In genomic region chr7:122182081-122182480, GRCh38 we compare ENCODE assay signal across 23 cellular contexts.
"Had no signal": no experiment of that assay in that cellular context is flagged by ENCODE, and none has a peak within 500 bp of the region (broad histone marks: within the 10 kb centered on the region; RNA-seq: fewer than 3 reads in every experiment).

No MANE protein-coding gene starts in this region.

- H3K36me3 ChIP-seq: colonic mucosa, esophagus squamous epithelium, heart right ventricle, lower lobe of right lung, prostate gland, sigmoid colon, suprapubic skin, vagina had no signal

- H3K4me3 ChIP-seq: colonic mucosa, esophagus squamous epithelium, heart right ventricle, lower lobe of right lung, prostate gland, sigmoid colon, suprapubic skin, vagina had no signal

- H3K27me3 ChIP-seq: colonic mucosa, esophagus squamous epithelium, heart right ventricle, sigmoid colon, suprapubic skin, vagina had no signal

- H3K4me1 ChIP-seq: colonic mucosa, esophagus squamous epithelium, heart right ventricle, lower lobe of right lung, prostate gland, sigmoid colon, suprapubic skin, vagina had no signal

- H3K9me3 ChIP-seq: colonic mucosa, esophagus squamous epithelium, heart right ventricle, lower lobe of right lung, prostate gland, sigmoid colon, suprapubic skin, vagina had no signal

- H3K27ac ChIP-seq: colonic mucosa, esophagus squamous epithelium, heart right ventricle, lower lobe of right lung, prostate gland, sigmoid colon, suprapubic skin, vagina had no signal

- DNase-seq: colonic mucosa; effector memory CD4-positive, alpha-beta T cell; erythroblast; esophagus squamous epithelium; glutamatergic neuron; heart right ventricle; hippocampal formation; immature natural killer cell; islet precursor cell; kidney glomerular epithelial cell; left ventricle myocardium superior; lower lobe of right lung; naive thymus-derived CD8-positive, alpha-beta T cell; nephron progenitor cell; nucleus accumbens; right cardiac atrium; sigmoid colon; stimulated activated CD4-positive, alpha-beta T cell treated with anti-CD3 and anti-CD28 coated beads, Interleukin-4, amount 100 ng/mL, for 4 hours had no signal

- ATAC-seq: heart right ventricle; left ventricle myocardium superior; lower lobe of right lung; naive thymus-derived CD8-positive, alpha-beta T cell; right cardiac atrium; stimulated activated memory B cell treated with anti-CD40 and anti-IgM and Interleukin-4, amounts not matched to agents 10 μg/mL and 1 μg/mL and 100 μg/mL, for 72 hours had no signal

- FAIRE-seq: endothelial cell of umbilical vein had no signal
